In the genomic region with DNA sequence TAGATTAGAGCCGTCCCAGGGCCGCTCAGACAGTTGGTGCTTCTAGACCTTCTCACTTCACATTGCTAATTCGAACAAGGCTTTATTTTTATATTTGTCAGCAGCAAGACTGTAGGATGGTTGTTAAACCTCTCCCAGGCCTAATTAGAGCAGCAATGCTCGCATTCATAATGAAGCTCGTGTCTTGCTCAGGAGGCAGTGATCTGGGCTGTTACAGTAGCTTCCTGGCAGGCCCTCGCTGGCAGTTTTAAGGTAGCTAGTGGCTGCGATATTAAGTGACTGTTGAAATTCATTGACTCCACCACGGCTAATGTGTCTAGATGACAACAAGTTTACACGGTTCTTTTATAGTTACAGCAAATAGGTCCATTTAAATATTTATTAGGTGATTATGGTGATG, we compare ENCODE assay signal across 2 cellular contexts.
TF ChIP-seq lines count a peak whose summit lies in the region.

No MANE protein-coding gene starts in this region.

TF ChIP-seq in IMR-90, 13 proteins besides CTCF, POLR2A, EP300 and RAD21:
- TF ChIP-seq SMC3 (IDR thresholded peaks at IDR 0.05; ENCODE audit: low read depth, low read length): no peak
- TF ChIP-seq CEBPB (IDR thresholded peaks at IDR 0.05; ENCODE audit: low read depth, low read length): no peak
- TF ChIP-seq, protein P1, sequence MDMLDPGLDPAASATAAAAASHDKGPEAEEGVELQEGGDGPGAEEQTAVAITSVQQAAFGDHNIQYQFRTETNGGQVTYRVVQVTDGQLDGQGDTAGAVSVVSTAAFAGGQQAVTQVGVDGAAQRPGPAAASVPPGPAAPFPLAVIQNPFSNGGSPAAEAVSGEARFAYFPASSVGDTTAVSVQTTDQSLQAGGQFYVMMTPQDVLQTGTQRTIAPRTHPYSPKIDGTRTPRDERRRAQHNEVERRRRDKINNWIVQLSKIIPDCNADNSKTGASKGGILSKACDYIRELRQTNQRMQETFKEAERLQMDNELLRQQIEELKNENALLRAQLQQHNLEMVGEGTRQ (IDR thresholded peaks at IDR 0.05; ENCODE audit: low read depth, low read length): no peak
TF ChIP-seq in IMR-90: peak in this region for 0.

TF ChIP-seq in WTC11, 78 proteins besides CTCF, POLR2A, EP300 and RAD21:
- TF ChIP-seq, protein P2, sequence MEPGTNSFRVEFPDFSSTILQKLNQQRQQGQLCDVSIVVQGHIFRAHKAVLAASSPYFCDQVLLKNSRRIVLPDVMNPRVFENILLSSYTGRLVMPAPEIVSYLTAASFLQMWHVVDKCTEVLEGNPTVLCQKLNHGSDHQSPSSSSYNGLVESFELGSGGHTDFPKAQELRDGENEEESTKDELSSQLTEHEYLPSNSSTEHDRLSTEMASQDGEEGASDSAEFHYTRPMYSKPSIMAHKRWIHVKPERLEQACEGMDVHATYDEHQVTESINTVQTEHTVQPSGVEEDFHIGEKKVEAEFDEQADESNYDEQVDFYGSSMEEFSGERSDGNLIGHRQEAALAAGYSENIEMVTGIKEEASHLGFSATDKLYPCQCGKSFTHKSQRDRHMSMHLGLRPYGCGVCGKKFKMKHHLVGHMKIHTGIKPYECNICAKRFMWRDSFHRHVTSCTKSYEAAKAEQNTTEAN (CRISPR knock-in tag; IDR thresholded peaks at IDR 0.05): no peak
- no peak for TF ChIP-seq NR2C2 (CRISPR knock-in tag; IDR thresholded peaks at IDR 0.05)
- no peak for TF ChIP-seq ZNF396 (CRISPR knock-in tag; IDR thresholded peaks at IDR 0.05; ENCODE audit: borderline replicate concordance)
- TF ChIP-seq, protein P3, sequence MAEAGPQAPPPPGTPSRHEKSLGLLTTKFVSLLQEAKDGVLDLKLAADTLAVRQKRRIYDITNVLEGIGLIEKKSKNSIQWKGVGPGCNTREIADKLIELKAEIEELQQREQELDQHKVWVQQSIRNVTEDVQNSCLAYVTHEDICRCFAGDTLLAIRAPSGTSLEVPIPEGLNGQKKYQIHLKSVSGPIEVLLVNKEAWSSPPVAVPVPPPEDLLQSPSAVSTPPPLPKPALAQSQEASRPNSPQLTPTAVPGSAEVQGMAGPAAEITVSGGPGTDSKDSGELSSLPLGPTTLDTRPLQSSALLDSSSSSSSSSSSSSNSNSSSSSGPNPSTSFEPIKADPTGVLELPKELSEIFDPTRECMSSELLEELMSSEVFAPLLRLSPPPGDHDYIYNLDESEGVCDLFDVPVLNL (CRISPR knock-in tag; IDR thresholded peaks at IDR 0.05; ENCODE audit: borderline replicate concordance, low read depth): no peak
- no peak for TF ChIP-seq CREM (CRISPR knock-in tag; IDR thresholded peaks at IDR 0.05)
- TF ChIP-seq CREB1 (CRISPR knock-in tag; IDR thresholded peaks at IDR 0.05): no peak
- TF ChIP-seq JUN (CRISPR knock-in tag; IDR thresholded peaks at IDR 0.05): no peak
- TF ChIP-seq ETV6 (CRISPR knock-in tag; IDR thresholded peaks at IDR 0.05): no peak
- TF ChIP-seq, protein P4, sequence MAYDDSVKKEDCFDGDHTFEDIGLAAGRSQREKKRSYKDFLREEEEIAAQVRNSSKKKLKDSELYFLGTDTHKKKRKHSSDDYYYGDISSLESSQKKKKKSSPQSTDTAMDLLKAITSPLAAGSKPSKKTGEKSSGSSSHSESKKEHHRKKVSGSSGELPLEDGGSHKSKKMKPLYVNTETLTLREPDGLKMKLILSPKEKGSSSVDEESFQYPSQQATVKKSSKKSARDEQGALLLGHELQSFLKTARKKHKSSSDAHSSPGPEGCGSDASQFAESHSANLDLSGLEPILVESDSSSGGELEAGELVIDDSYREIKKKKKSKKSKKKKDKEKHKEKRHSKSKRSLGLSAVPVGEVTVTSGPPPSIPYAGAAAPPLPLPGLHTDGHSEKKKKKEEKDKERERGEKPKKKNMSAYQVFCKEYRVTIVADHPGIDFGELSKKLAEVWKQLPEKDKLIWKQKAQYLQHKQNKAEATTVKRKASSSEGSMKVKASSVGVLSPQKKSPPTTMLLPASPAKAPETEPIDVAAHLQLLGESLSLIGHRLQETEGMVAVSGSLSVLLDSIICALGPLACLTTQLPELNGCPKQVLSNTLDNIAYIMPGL (CRISPR knock-in tag; IDR thresholded peaks at IDR 0.05): no peak
- no peak for TF ChIP-seq CBFB (CRISPR knock-in tag; IDR thresholded peaks at IDR 0.05; ENCODE audit: low read depth)
- TF ChIP-seq ZNF416 (CRISPR knock-in tag; IDR thresholded peaks at IDR 0.05): no peak
- TF ChIP-seq NR1H2 (CRISPR knock-in tag; IDR thresholded peaks at IDR 0.05): no peak
- TF ChIP-seq, protein P5, sequence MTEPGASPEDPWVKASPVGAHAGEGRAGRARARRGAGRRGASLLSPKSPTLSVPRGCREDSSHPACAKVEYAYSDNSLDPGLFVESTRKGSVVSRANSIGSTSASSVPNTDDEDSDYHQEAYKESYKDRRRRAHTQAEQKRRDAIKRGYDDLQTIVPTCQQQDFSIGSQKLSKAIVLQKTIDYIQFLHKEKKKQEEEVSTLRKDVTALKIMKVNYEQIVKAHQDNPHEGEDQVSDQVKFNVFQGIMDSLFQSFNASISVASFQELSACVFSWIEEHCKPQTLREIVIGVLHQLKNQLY (CRISPR knock-in tag; IDR thresholded peaks at IDR 0.05): no peak
